In genomic region chr4:53461244-53461643, GRCh38 we compare ENCODE assay signal across 19 cellular contexts.
DNase-seq lines count a peak whose midpoint lies in the region; ATAC-seq and TF ChIP-seq lines count a peak whose summit lies in the region.
"Had no signal": no experiment of that assay in that cellular context is flagged by ENCODE, and none has a peak within 500 bp of the region (broad histone marks: within the 10 kb centered on the region; RNA-seq: fewer than 3 reads in every experiment).

No MANE protein-coding gene starts in this region.

- peak; percentile 65; the same call in 1 of the 2 replicates for TF ChIP-seq EP300 in Ishikawa (IDR thresholded peaks at IDR 0.05; ENCODE audit: borderline replicate concordance)

- TF ChIP-seq CTCF in AG10803 (conservative IDR thresholded peaks at IDR 0.05; ENCODE audit: low read length) (no peak), astrocyte of the spinal cord (IDR thresholded peaks at IDR 0.05; ENCODE audit: low read depth, low read length) (no peak), fibroblast of villous mesenchyme (IDR thresholded peaks at IDR 0.05; ENCODE audit: insufficient read depth, low read depth, low read length) (no peak)

- ATAC-seq in HG03342 (IDR thresholded peaks at IDR 0.05; ENCODE audit: unreplicated experiment), result no peak
- ATAC-seq: K562 had no signal

- peak; percentile 45 for DNase-seq in AG10803 (ENCODE audit: low read depth)
- peak; percentile 32 for DNase-seq in astrocyte of the spinal cord (ENCODE audit: low read depth, low spot score)
- peak; percentile 22 for DNase-seq in fibroblast of villous mesenchyme (ENCODE audit: low read depth)
- DNase-seq in hypothalamus (lab: John Stamatoyannopoulos, UW), result no peak
- no peak for DNase-seq in kidney tubule cell (ENCODE audit: low spot score)
- DNase-seq: Calu3; CD8-positive, alpha-beta memory T cell; DMS153; EL; GF-D8; H7; MG63; NCI-H1930; NCI-H2171; NCI-H524 treated with DMSO at 0.1 percent for 48 hours; Right ventricle myocardium superior had no signal

- in situ Hi-C loops in astrocyte of the spinal cord (cut with HindIII; ENCODE audit: low sequenced_read_pairs), result no loop called here

- H3K4me3 ChIP-seq in AG10803 (ENCODE audit: low read length) (no peak overlapping the region), astrocyte of the spinal cord (ENCODE audit: low read depth, low read length) (no peak overlapping the region), fibroblast of villous mesenchyme (ENCODE audit: low read depth, low read length) (no peak overlapping the region)
- H3K4me3 ChIP-seq: K562, MG63 had no signal

- TF ChIP-seq RAD21 in Ishikawa (IDR thresholded peaks at IDR 0.05; ENCODE audit: low read depth), result no peak

TF ChIP-seq in Ishikawa, 13 proteins besides CTCF, POLR2A, EP300 and RAD21:
- TF ChIP-seq TEAD4 (IDR thresholded peaks at IDR 0.05) (0 out of 2 replicates have a peak, but pooled peaks have one; percentile 32), CREB1 (IDR thresholded peaks at IDR 0.05; ENCODE audit: low read depth) (no peak), TCF12 (IDR thresholded peaks at IDR 0.05; ENCODE audit: low read depth) (peak; percentile 37; the same call in 1 of the 2 replicates), CEBPB (IDR thresholded peaks at IDR 0.05) (0 out of 2 replicates have a peak, but pooled peaks have one; percentile 2), FOXM1 (IDR thresholded peaks at IDR 0.05; ENCODE audit: borderline replicate concordance, low read depth) (no peak; the same call in 1 of the 2 replicates)
TF ChIP-seq in Ishikawa: peak in this region for 3.

Comparison
In these comparisons a context has a peak if more than half of its experiments do, and no peak if none do; other contexts are left out.
1. DNase-seq: peak in AG10803 (single experiment), astrocyte of the spinal cord (single experiment) and fibroblast of villous mesenchyme (single experiment); none in hypothalamus (0 of 51) and kidney tubule cell (single experiment).